Comparison of ENCODE assay signal across 22 cellular contexts in genomic region chr2:127735044-127735443, GRCh38. TPM values are rescaled to one million over a fixed set of nuclear protein-coding genes. Genes with fewer than 3 reads are reported as not detected.
A peak's percentile ranks its signal among the peaks of the same experiment; 100 is the strongest.
DNase-seq lines count a peak whose midpoint lies in the region; ATAC-seq, FAIRE-seq and TF ChIP-seq lines count a peak whose summit lies in the region.
"Had no signal": no experiment of that assay in that cellular context is flagged by ENCODE, and none has a peak within 500 bp of the region (broad histone marks: within the 10 kb centered on the region; RNA-seq: fewer than 3 reads in every experiment).

No MANE protein-coding gene starts in this region.

- TF ChIP-seq EP300 in A549 (IDR thresholded peaks at IDR 0.05), result no peak

- H3K9ac ChIP-seq in mesenchymal stem cell (ENCODE audit: low read length) (no peak overlapping the region), H9 (ENCODE audit: extremely low read depth, insufficient read length, low read length) (no peak overlapping the region)

- no peaks in the 10 kb centered on the region for H3K23me2 ChIP-seq in H9 (ENCODE audit: insufficient read length, low read depth, low read length, poor library complexity, severe bottlenecking)

- H2AFZ ChIP-seq in mesenchymal stem cell (ENCODE audit: low read depth, low read length), result no peak overlapping the region
- H2AFZ ChIP-seq in H9 (ENCODE audit: low read length), result no peak overlapping the region

- H3K14ac ChIP-seq in mesenchymal stem cell (ENCODE audit: low read length in 2 of 2) (no peak overlapping the region), H9 (ENCODE audit: insufficient read depth, low read length) (no peak overlapping the region)

- DNase-seq in A549 (ENCODE audit: low read depth in 1 of 2, low spot score in 1 of 2) (peak; percentile 4 to 29), body of pancreas (no peak), mesenchymal stem cell (no peak), H9 (no peak), globus pallidus (ENCODE audit: low spot score) (no peak)
- no peak for DNase-seq in natural killer cell treated with Interleukin-12 subunit alpha and Interleukin-12 subunit beta and Interleukin-15 and Interleukin-18, amount 100 ng/mL, for 72 hours (ENCODE audit: low spot score)
- DNase-seq: activated CD8-positive, alpha-beta T cell treated with anti-CD3 and anti-CD28 coated beads, Interleukin-2, amount 10 ng/mL, durations not matched to agents 7 days and 5 days; activated T-cell treated with anti-CD3 and anti-CD28 coated beads, Interleukin-2, amount 50 U/mL, for 4 hours; cortex of kidney; HCEC 1CT; naive thymus-derived CD4-positive, alpha-beta T cell; NCI-H1105; NCI-H69; OCI-M1; T-helper 9 cell had no signal

- H3K79me1 ChIP-seq in mesenchymal stem cell (replicated peaks; ENCODE audit: low read length, poor library complexity, severe bottlenecking), result peaks cover 7% of the 10 kb centered on the region
- H3K79me1 ChIP-seq in H9 (ENCODE audit: insufficient read depth, low read depth, low read length, poor library complexity, severe bottlenecking), result no peaks in the 10 kb centered on the region

- peak overlapping the region; percentile 80 for H3K4me2 ChIP-seq in A549
- H3K4me2 ChIP-seq in mesenchymal stem cell (ENCODE audit: low read length, poor library complexity, severe bottlenecking), result peak overlapping the region; percentile 75
- H3K4me2 ChIP-seq in H9 (ENCODE audit: insufficient read depth, insufficient read length, low read length), result no peak overlapping the region

- no peak overlapping the region for H3T11ph ChIP-seq in H9 (ENCODE audit: low read length)

- H3K36me3 ChIP-seq in body of pancreas (replicated peaks in 1 of 2; ENCODE audit: insufficient read depth in 1 of 2, low read depth in 2 of 2) (no peaks in the 10 kb centered on the region), mesenchymal stem cell (ENCODE audit: control insufficient read depth in 1 of 2, insufficient read depth in 2 of 2, low read depth in 1 of 2, low read length in 2 of 2) (peaks cover 0 to 11% of the 10 kb centered on the region in 2 experiments)
- H3K36me3 ChIP-seq: prostate gland had no signal

- H3K56ac ChIP-seq in H9 (ENCODE audit: insufficient read length, low read depth, low read length), result no peak overlapping the region

- POLR2A ChIA-PET in A549 (lab: Yijun Ruan, JAX), result interaction anchor here (1.0 kb wide), 1 partner anchor 35 kb away, joined by 3 read pairs; no protein-coding TSS in a partner anchor

- H3K4me3 ChIP-seq in A549 (peak overlapping the region; percentile 12; the same call in 2 of the 3 replicates), body of pancreas (no peak overlapping the region), mesenchymal stem cell (ENCODE audit: insufficient read depth in 1 of 2, low read depth in 1 of 2, low read length in 2 of 2) (no peak overlapping the region)
- H3K4me3 ChIP-seq: prostate gland had no signal

- peaks cover 58% of the 10 kb centered on the region for H3K4me1 ChIP-seq in A549
- peaks cover 52% of the 10 kb centered on the region for H3K4me1 ChIP-seq in body of pancreas
- H3K4me1 ChIP-seq in mesenchymal stem cell (ENCODE audit: control insufficient read depth, insufficient read depth, low read depth, low read length), result peaks cover 6% of the 10 kb centered on the region
- no peaks in the 10 kb centered on the region for H3K4me1 ChIP-seq in H9 (ENCODE audit: insufficient read depth, low read length)
- H3K4me1 ChIP-seq: prostate gland had no signal

- H3K79me2 ChIP-seq in H9 (ENCODE audit: insufficient read depth, low read length), result no peaks in the 10 kb centered on the region

- H3K27ac ChIP-seq in A549 (peak overlapping the region; percentile 87 to 89), body of pancreas (peak overlapping the region in 3 of 4 donors; percentile 8 to 60 (median 48)), mesenchymal stem cell (ENCODE audit: low read length, poor library complexity, severe bottlenecking) (peak overlapping the region; percentile 96), H9 (ENCODE audit: insufficient read length, low read depth, low read length) (no peak overlapping the region)
- H3K27ac ChIP-seq: prostate gland had no signal

- peaks cover 12 to 26% of the 10 kb centered on the region in 2 donors for H3K4me1 Mint-ChIP-seq in natural killer cell treated with Interleukin-12 subunit alpha and Interleukin-12 subunit beta and Interleukin-15 and Interleukin-18, amount 100 ng/mL, for 72 hours (ENCODE audit: low read depth in 2 of 2)
- no peaks in the 10 kb centered on the region for H3K4me1 Mint-ChIP-seq in H9
- H3K4me1 Mint-ChIP-seq: CD14-positive monocyte; stimulated activated memory B cell treated with anti-CD40 and anti-IgM and Interleukin-4, amounts not matched to agents 10 μg/mL and 1 μg/mL and 100 μg/mL, for 72 hours had no signal

- H3K9me3 ChIP-seq in A549 (no peaks in the 10 kb centered on the region), body of pancreas (no peaks in the 10 kb centered on the region), mesenchymal stem cell (ENCODE audit: control insufficient read depth, low read length) (no peaks in the 10 kb centered on the region), H9 (ENCODE audit: control insufficient read depth, low read depth, low read length) (no peaks in the 10 kb centered on the region)
- H3K9me3 ChIP-seq: prostate gland had no signal

- H4K20me1 ChIP-seq in H9 (ENCODE audit: control insufficient read depth, insufficient read depth, insufficient read length), result no peaks in the 10 kb centered on the region

- no peak overlapping the region for H4K91ac ChIP-seq in mesenchymal stem cell (ENCODE audit: low read length)
- no peak overlapping the region for H4K91ac ChIP-seq in H9 (ENCODE audit: insufficient read length, low read depth, low read length)

- H3K18ac ChIP-seq in mesenchymal stem cell (ENCODE audit: low read depth in 1 of 2, low read length in 2 of 2), result no peak overlapping the region
- no peak overlapping the region for H3K18ac ChIP-seq in H9 (ENCODE audit: insufficient read length, low read depth, low read length)

- no peak overlapping the region for H4K8ac ChIP-seq in mesenchymal stem cell (ENCODE audit: low read length)
- no peak overlapping the region for H4K8ac ChIP-seq in H9 (replicated peaks; ENCODE audit: insufficient read length, low read depth, low read length)

- CTCF ChIA-PET in A549 (lab: Yijun Ruan, JAX), result interaction anchor here (0.6 kb wide), 1 partner anchor 143 kb away, joined by 3 read pairs; no protein-coding TSS in a partner anchor

- 10% methylated on average over 2 of the region's 2 CpGs for WGBS in A549 (ENCODE audit: missing lambda C conversion rate)
- WGBS in body of pancreas, 2 donors, result 27 to 34% methylated on average over 2 of the region's 2 CpGs
- WGBS in mesenchymal stem cell, result 92% methylated on average over 2 of the region's 2 CpGs
- WGBS in H9 (ENCODE audit: extremely low coverage, insufficient read length, low lambda C conversion rate), result no CpG with 5 or more reads among the region's 2 CpGs

- H2BK15ac ChIP-seq in mesenchymal stem cell (ENCODE audit: low read depth, poor library complexity, severe bottlenecking) (no peak overlapping the region), H9 (ENCODE audit: low read depth, low read length) (no peak overlapping the region)

- H4K5ac ChIP-seq in H9 (ENCODE audit: insufficient read length, low read depth, low read length), result no peak overlapping the region

- no peak overlapping the region for H3K4ac ChIP-seq in mesenchymal stem cell (ENCODE audit: low read depth in 1 of 2, low read length in 2 of 2)
- no peak overlapping the region for H3K4ac ChIP-seq in H9 (ENCODE audit: low read depth, low read length)

- H3K27me3 ChIP-seq in body of pancreas, result no peaks in the 10 kb centered on the region
- H3K27me3 ChIP-seq in mesenchymal stem cell (ENCODE audit: control insufficient read depth in 1 of 2, insufficient read depth in 1 of 2, low read length in 2 of 2), result no peaks in the 10 kb centered on the region
- no peaks in the 10 kb centered on the region for H3K27me3 ChIP-seq in H9 (ENCODE audit: insufficient read depth, low read length)

- TF ChIP-seq CTCF in A549 (IDR thresholded peaks at IDR 0.05), result no peak
- TF ChIP-seq CTCF in body of pancreas (IDR thresholded peaks at IDR 0.05), result no peak
- TF ChIP-seq CTCF in H9 (conservative IDR thresholded peaks at IDR 0.05), result no peak

- no peaks in the 10 kb centered on the region for H3K9me3 Mint-ChIP-seq in natural killer cell treated with Interleukin-12 subunit alpha and Interleukin-12 subunit beta and Interleukin-15 and Interleukin-18, amount 100 ng/mL, for 72 hours
- no peaks in the 10 kb centered on the region for H3K9me3 Mint-ChIP-seq in H9
- H3K9me3 Mint-ChIP-seq: activated naive CD4-positive, alpha-beta T cell treated with anti-CD3 and anti-CD28 coated beads, Interleukin-2, amount 50 U/mL, for 24 hours; activated T-cell treated with anti-CD3 and anti-CD28 coated beads, Interleukin-2, amount 50 U/mL, for 4 hours; CD14-positive monocyte; naive thymus-derived CD4-positive, alpha-beta T cell; stimulated activated memory B cell treated with anti-CD40 and anti-IgM and Interleukin-4, amounts not matched to agents 10 μg/mL and 1 μg/mL and 100 μg/mL, for 72 hours had no signal

- intact Hi-C loops in body of pancreas (cut with DNase I), result no loop called here

- H3K36me3 Mint-ChIP-seq in natural killer cell treated with Interleukin-12 subunit alpha and Interleukin-12 subunit beta and Interleukin-15 and Interleukin-18, amount 100 ng/mL, for 72 hours, result peaks cover 6% of the 10 kb centered on the region
- peaks cover 2 to 32% (median 18%) of the 10 kb centered on the region in 3 experiments; a peak in 5 of 7 replicates for H3K36me3 Mint-ChIP-seq in H9 (ENCODE audit: insufficient read depth in 1 of 3, low read depth in 3 of 3)

- H3K4me3 Mint-ChIP-seq in natural killer cell treated with Interleukin-12 subunit alpha and Interleukin-12 subunit beta and Interleukin-15 and Interleukin-18, amount 100 ng/mL, for 72 hours, result no peak overlapping the region
- H3K4me3 Mint-ChIP-seq in H9, result no peak overlapping the region
- H3K4me3 Mint-ChIP-seq: activated CD8-positive, alpha-beta T cell treated with anti-CD3 and anti-CD28 coated beads, Interleukin-2, amount 10 ng/mL, durations not matched to agents 7 days and 5 days; activated naive CD4-positive, alpha-beta T cell treated with anti-CD3 and anti-CD28 coated beads, Interleukin-2, amount 50 U/mL, for 24 hours; activated T-cell treated with anti-CD3 and anti-CD28 coated beads, Interleukin-2, amount 50 U/mL, for 4 hours; CD14-positive monocyte; naive thymus-derived CD4-positive, alpha-beta T cell; stimulated activated memory B cell treated with anti-CD40 and anti-IgM and Interleukin-4, amounts not matched to agents 10 μg/mL and 1 μg/mL and 100 μg/mL, for 72 hours had no signal

- H2BK12ac ChIP-seq in mesenchymal stem cell (ENCODE audit: low read length in 2 of 2) (no peak overlapping the region), H9 (ENCODE audit: insufficient read length, low read depth, low read length) (no peak overlapping the region)

- H3K23ac ChIP-seq in mesenchymal stem cell (ENCODE audit: low read length in 2 of 2), result no peak overlapping the region
- H3K23ac ChIP-seq in H9 (ENCODE audit: insufficient read length, low read depth, low read length), result no peak overlapping the region

- no peak overlapping the region for H2BK120ac ChIP-seq in mesenchymal stem cell (ENCODE audit: low read depth, low read length)
- no peak overlapping the region for H2BK120ac ChIP-seq in H9 (ENCODE audit: low read depth, low read length, poor library complexity, severe bottlenecking)

- no peak for FAIRE-seq in A549 (lab: Jason Lieb, UNC)
- FAIRE-seq: HTR-8/SVneo had no signal

- no peak overlapping the region for H2BK20ac ChIP-seq in H9 (ENCODE audit: low read depth, low read length, poor library complexity, severe bottlenecking)

- no peaks in the 10 kb centered on the region for H3K27me3 Mint-ChIP-seq in natural killer cell treated with Interleukin-12 subunit alpha and Interleukin-12 subunit beta and Interleukin-15 and Interleukin-18, amount 100 ng/mL, for 72 hours
- no peaks in the 10 kb centered on the region for H3K27me3 Mint-ChIP-seq in H9 (ENCODE audit: low read depth)
- H3K27me3 Mint-ChIP-seq: activated naive CD4-positive, alpha-beta T cell treated with anti-CD3 and anti-CD28 coated beads, Interleukin-2, amount 50 U/mL, for 24 hours; naive thymus-derived CD4-positive, alpha-beta T cell; stimulated activated memory B cell treated with anti-CD40 and anti-IgM and Interleukin-4, amounts not matched to agents 10 μg/mL and 1 μg/mL and 100 μg/mL, for 72 hours had no signal

- H3K27ac Mint-ChIP-seq in natural killer cell treated with Interleukin-12 subunit alpha and Interleukin-12 subunit beta and Interleukin-15 and Interleukin-18, amount 100 ng/mL, for 72 hours, result no peak overlapping the region
- H3K27ac Mint-ChIP-seq in H9, result no peak overlapping the region
- H3K27ac Mint-ChIP-seq: activated CD8-positive, alpha-beta T cell treated with anti-CD3 and anti-CD28 coated beads, Interleukin-2, amount 10 ng/mL, durations not matched to agents 7 days and 5 days; activated naive CD4-positive, alpha-beta T cell treated with anti-CD3 and anti-CD28 coated beads, Interleukin-2, amount 50 U/mL, for 24 hours; naive thymus-derived CD4-positive, alpha-beta T cell; stimulated activated memory B cell treated with anti-CD40 and anti-IgM and Interleukin-4, amounts not matched to agents 10 μg/mL and 1 μg/mL and 100 μg/mL, for 72 hours had no signal

- H2AK5ac ChIP-seq in mesenchymal stem cell (ENCODE audit: low read length, severe bottlenecking), result peak overlapping the region; percentile 100
- no peak overlapping the region for H2AK5ac ChIP-seq in H9 (ENCODE audit: insufficient read length, low read length)

- no peak for TF ChIP-seq POLR2A in A549 (IDR thresholded peaks at IDR 0.05; ENCODE audit: low read length)
- no peak for TF ChIP-seq POLR2A in body of pancreas (IDR thresholded peaks at IDR 0.05)

- peak; percentile 61 to 64; a peak in 5 of 6 replicates for ATAC-seq in A549
- peak; percentile 13 for ATAC-seq in GM21423 (IDR thresholded peaks at IDR 0.05; ENCODE audit: unreplicated experiment)
- ATAC-seq in body of pancreas, result no peak
- no peak for ATAC-seq in natural killer cell treated with Interleukin-12 subunit alpha and Interleukin-12 subunit beta and Interleukin-15 and Interleukin-18, amount 100 ng/mL, for 72 hours
- ATAC-seq in HG03342 (IDR thresholded peaks at IDR 0.05; ENCODE audit: unreplicated experiment), result no peak
- ATAC-seq: activated CD8-positive, alpha-beta T cell treated with anti-CD3 and anti-CD28 coated beads, Interleukin-2, amount 10 ng/mL, durations not matched to agents 7 days and 5 days; activated T-cell treated with anti-CD3 and anti-CD28 coated beads, Interleukin-2, amount 50 U/mL, for 4 hours; naive thymus-derived CD4-positive, alpha-beta T cell; stimulated activated memory B cell treated with anti-CD40 and anti-IgM and Interleukin-4, amounts not matched to agents 10 μg/mL and 1 μg/mL and 100 μg/mL, for 72 hours had no signal

- 0 out of 5 replicates have a peak, but pooled peaks of 1 of the 2 experiments have one; percentile 8 for TF ChIP-seq RAD21 in A549 (conservative IDR thresholded peaks at IDR 0.05 in 1 of 2, IDR thresholded peaks at IDR 0.05 in 1 of 2)

- H2BK5ac ChIP-seq in mesenchymal stem cell (ENCODE audit: low read depth, low read length, poor library complexity, severe bottlenecking) (peak overlapping the region; percentile 95), H9 (ENCODE audit: insufficient read length, low read length) (no peak overlapping the region)

RNA-seq across cellular contexts. Expression of gene SFT2D3, which starts 33.7 kb away (rescaled TPM):
- 9.4 and 10.4 TPM in 2 replicates for polyA plus RNA-seq in A549 (2011; rRNA removed)
- 3.7 and 5.6 TPM in 2 replicates for polyA plus RNA-seq in A549 (2012; cell fraction: cytosol; rRNA removed)
- polyA plus RNA-seq in A549 (2012; cell fraction: nucleus; rRNA removed), result 3.6 and 3.7 TPM in 2 replicates
- polyA plus RNA-seq in A549 (2017; fragmentation: RNase III; extraction: RNeasy Plus Mini Kit Qiagen cat#74134 plus additional on column Dnase treatment), result 4.2 to 4.9 TPM (median 4.5 TPM) in 3 replicates
- 3.3 and 3.9 TPM in 2 replicates for polyA minus RNA-seq in A549 (2011; rRNA and poly(A)+ RNA removed)
- total RNA-seq in body of pancreas, result 10 to 100 TPM; 11.2 to 11.9 TPM
- 4.5 TPM for polyA plus RNA-seq in mesenchymal stem cell (2013, experiment 1 of 2)
- polyA plus RNA-seq in mesenchymal stem cell (2013, experiment 2 of 2), result 4.7 TPM
- 1 to 10 TPM; 5.2 to 5.9 TPM for total RNA-seq in natural killer cell treated with Interleukin-12 subunit alpha and Interleukin-12 subunit beta and Interleukin-15 and Interleukin-18, amount 100 ng/mL, for 72 hours
- 4.7 and 5.0 TPM in 2 replicates for total RNA-seq in H9 (2021)

RNA-seq across cellular contexts. Expression of gene LIMS2, which starts 59.7 kb away (rescaled TPM):
- polyA plus RNA-seq in A549 (2011; rRNA removed) (1.2 TPM in 2 replicates), A549 (2017; fragmentation: RNase III; extraction: RNeasy Plus Mini Kit Qiagen cat#74134 plus additional on column Dnase treatment) (5.6 to 7.6 TPM (median 6.1 TPM) in 3 replicates)
- polyA plus RNA-seq in A549 (2012; cell fraction: cytosol; rRNA removed), result 3.1 and 5.2 TPM in 2 replicates
- 16.4 and 21.6 TPM in 2 replicates for polyA plus RNA-seq in A549 (2012; cell fraction: nucleus; rRNA removed)
- polyA minus RNA-seq in A549 (2011; rRNA and poly(A)+ RNA removed), result 2.1 and 3.3 TPM in 2 replicates
- total RNA-seq in body of pancreas (10 to 100 TPM in 1 of 2 donors, 1 to 10 TPM in 1; 9.6 to 21.4 TPM), H9 (2021) (5.7 and 5.9 TPM in 2 replicates)
- polyA plus RNA-seq in mesenchymal stem cell (2013, experiment 1 of 2), result 37.6 TPM
- 36.4 TPM for polyA plus RNA-seq in mesenchymal stem cell (2013, experiment 2 of 2)
- not detected for total RNA-seq in natural killer cell treated with Interleukin-12 subunit alpha and Interleukin-12 subunit beta and Interleukin-15 and Interleukin-18, amount 100 ng/mL, for 72 hours

Comparison
In these comparisons a context has a peak if more than half of its experiments do, and no peak if none do; other contexts are left out.
1. ATAC-seq: peak in A549 (2 of 2) and GM21423 (single experiment); none in body of pancreas (single experiment), natural killer cell treated with Interleukin-12 subunit alpha and Interleukin-12 subunit beta and Interleukin-15 and Interleukin-18, amount 100 ng/mL, for 72 hours (0 of 2) and HG03342 (single experiment).
2. DNase-seq: peak in A549 (2 of 2); none in body of pancreas (0 of 4), mesenchymal stem cell (single experiment), natural killer cell treated with Interleukin-12 subunit alpha and Interleukin-12 subunit beta and Interleukin-15 and Interleukin-18, amount 100 ng/mL, for 72 hours (single experiment), H9 (single experiment) and globus pallidus (single experiment).